In the genomic region with DNA sequence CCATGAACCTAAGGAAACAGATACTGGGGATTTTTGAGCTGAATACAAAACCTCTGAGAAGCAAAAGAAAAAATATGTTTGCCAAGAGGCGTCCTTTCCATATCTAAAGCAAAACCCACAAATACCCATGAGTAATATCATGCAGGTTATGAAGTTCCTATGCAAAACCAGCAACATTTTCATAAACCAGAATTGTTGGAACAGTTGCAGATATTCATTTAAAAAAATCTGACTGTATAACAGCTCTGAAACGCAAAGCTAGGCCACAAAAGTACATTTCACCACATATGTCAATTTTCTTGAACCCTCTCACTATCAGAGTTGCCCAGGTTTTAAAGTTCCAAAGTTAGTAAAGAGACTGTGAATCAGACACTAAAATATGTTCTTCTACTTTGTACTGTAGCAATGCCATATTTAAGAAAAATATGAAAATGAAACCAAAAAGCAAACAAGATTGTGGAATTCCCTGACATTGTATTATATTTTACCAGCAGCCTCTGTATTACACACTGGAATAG, we compare ENCODE assay signal across 9 cellular contexts. TPM values are rescaled to one million over a fixed set of nuclear protein-coding genes. Genes with fewer than 3 reads are reported as not detected.
DNase-seq lines count a peak whose midpoint lies in the region; ATAC-seq and TF ChIP-seq lines count a peak whose summit lies in the region.
"Had no signal": no experiment of that assay in that cellular context is flagged by ENCODE, and none has a peak within 500 bp of the region (broad histone marks: within the 10 kb centered on the region; RNA-seq: fewer than 3 reads in every experiment).

No MANE protein-coding gene starts in this region.

- H3K27ac Mint-ChIP-seq in type B pancreatic cell: peak overlapping the region; percentile 74

- no peaks in the 10 kb centered on the region for H3K27me3 Mint-ChIP-seq in activated T-cell treated with anti-CD3 and anti-CD28 coated beads, Interleukin-2, amount 50 U/mL, for 4 hours (ENCODE audit: low read depth)
- no peaks in the 10 kb centered on the region for H3K27me3 Mint-ChIP-seq in type B pancreatic cell

- H3K4me2 ChIP-seq in IMR-90 (ENCODE audit: low read depth, low read length): peak overlapping the region; percentile 72

- TF ChIP-seq POLR2A in IMR-90 (IDR thresholded peaks at IDR 0.05; ENCODE audit: low read depth, low read length): no peak

- H3K9me3 Mint-ChIP-seq in activated T-cell treated with anti-CD3 and anti-CD28 coated beads, Interleukin-2, amount 50 U/mL, for 4 hours: peaks cover 6% of the 10 kb centered on the region
- no peaks in the 10 kb centered on the region for H3K9me3 Mint-ChIP-seq in type B pancreatic cell

- H3K4me3 Mint-ChIP-seq in activated T-cell treated with anti-CD3 and anti-CD28 coated beads, Interleukin-2, amount 50 U/mL, for 4 hours: peak overlapping the region; percentile 66
- H3K4me3 Mint-ChIP-seq in type B pancreatic cell: no peak overlapping the region

- H2BK15ac ChIP-seq in IMR-90 (ENCODE audit: low read depth, low read length): no peak overlapping the region

- no peak overlapping the region for H2AFZ ChIP-seq in IMR-90 (replicated peaks; ENCODE audit: low read length, poor library complexity)

- H4K8ac ChIP-seq in IMR-90 (ENCODE audit: low read depth in 2 of 2, low read length in 2 of 2): peak overlapping the region in 1 of 2 experiments; percentile 63; a peak in 2 of 4 replicates

- H3K27me3 ChIP-seq in IMR-90 (ENCODE audit: control insufficient read depth, insufficient read depth, low read length): no peaks in the 10 kb centered on the region

- 0 out of 2 replicates have a peak overlapping the region, but pooled peaks have one; percentile 65 for H3K56ac ChIP-seq in IMR-90 (ENCODE audit: extremely low read depth, insufficient read depth, low read length)

- H3K14ac ChIP-seq in IMR-90 (replicated peaks; ENCODE audit: low read depth, low read length): no peak overlapping the region

- dilution Hi-C loops in IMR-90 (cut with HindIII; ENCODE audit: low sequenced_read_pairs, unreplicated experiment): no loop called here

- H3K4me3 ChIP-seq in IMR-90 (ENCODE audit: insufficient read depth, low read depth, low read length) (no peak overlapping the region), coronary artery (peak overlapping the region; percentile 23)

- H2BK20ac ChIP-seq in IMR-90 (ENCODE audit: low read depth, low read length): peak overlapping the region; percentile 73; the same call in 1 of the 2 replicates

- no peaks in the 10 kb centered on the region for H3K36me3 ChIP-seq in IMR-90 (ENCODE audit: control insufficient read depth, insufficient read depth, low read length)

- no peak for TF ChIP-seq RAD21 in IMR-90 (IDR thresholded peaks at IDR 0.05; ENCODE audit: low read length)

- peak overlapping the region; percentile 74; the same call in 1 of the 2 replicates for H4K5ac ChIP-seq in IMR-90 (ENCODE audit: low read depth, low read length)

- TF ChIP-seq CTCF in IMR-90 (conservative IDR thresholded peaks at IDR 0.05; ENCODE audit: low read depth, low read length): no peak
- no peak for TF ChIP-seq CTCF in coronary artery (IDR thresholded peaks at IDR 0.05)
- no peak for TF ChIP-seq CTCF in type B pancreatic cell (conservative IDR thresholded peaks at IDR 0.05)

- H3K9me3 ChIP-seq in IMR-90 (ENCODE audit: control insufficient read depth, insufficient read depth, low read length): no peaks in the 10 kb centered on the region

- H3K36me3 Mint-ChIP-seq in activated T-cell treated with anti-CD3 and anti-CD28 coated beads, Interleukin-2, amount 50 U/mL, for 4 hours (ENCODE audit: insufficient read depth): no peaks in the 10 kb centered on the region
- no peaks in the 10 kb centered on the region for H3K36me3 Mint-ChIP-seq in type B pancreatic cell

- H2BK5ac ChIP-seq in IMR-90 (ENCODE audit: low read depth, low read length, poor library complexity, severe bottlenecking): peak overlapping the region; percentile 76

- intact Hi-C loops in IMR-90 (cut with micrococcal nuclease): no loop called here

- in situ Hi-C loops in IMR-90 (cut with MboI; ENCODE audit: low sequenced_read_pairs): no loop called here

- POLR2A ChIA-PET in IMR-90 (lab: Charles Lee; ENCODE audit: unreplicated experiment): interaction anchor here (0.6 kb wide), 1 partner anchor 80 kb away, joined by 4 read pairs; no protein-coding TSS in a partner anchor

- H3K9me1 ChIP-seq in IMR-90 (ENCODE audit: insufficient read depth, low read length): peaks cover 7% of the 10 kb centered on the region

- H3K4ac ChIP-seq in IMR-90 (ENCODE audit: low read depth, low read length): no peak overlapping the region

- H4K91ac ChIP-seq in IMR-90 (ENCODE audit: insufficient read depth, low read depth, low read length): no peak overlapping the region

- H2BK120ac ChIP-seq in IMR-90 (ENCODE audit: low read depth, low read length): peak overlapping the region; percentile 35; the same call in 1 of the 2 replicates

- H3K4me1 Mint-ChIP-seq in activated T-cell treated with anti-CD3 and anti-CD28 coated beads, Interleukin-2, amount 50 U/mL, for 4 hours (ENCODE audit: low read depth): peaks cover 65% of the 10 kb centered on the region
- H3K4me1 Mint-ChIP-seq in type B pancreatic cell (ENCODE audit: unreplicated experiment): peaks cover 14% of the 10 kb centered on the region

- no TSS peak for BruUV-seq in IMR-90 (replicated peaks; lab: Mats Ljungman, UMichigan)

- CTCF ChIA-PET in IMR-90 (lab: Yijun Ruan, JAX): no interaction called here

- no CpG with 5 or more reads among the region's 2 CpGs for WGBS in IMR-90 (ENCODE audit: extremely low coverage in 2 of 2, insufficient read length in 1 of 2), 2 experiments

- ATAC-seq in activated T-cell treated with anti-CD3 and anti-CD28 coated beads, Interleukin-2, amount 50 U/mL, for 4 hours: peak; percentile 54 to 69
- ATAC-seq in IMR-90 (ENCODE audit: low read depth): peak; percentile 67

- H3K27ac ChIP-seq in IMR-90 (ENCODE audit: insufficient read depth, low read length) (peak overlapping the region; percentile 17; the same call in 1 of the 2 replicates), coronary artery (peak overlapping the region; percentile 37 to 56)

- H3K18ac ChIP-seq in IMR-90 (ENCODE audit: low read depth, low read length): peak overlapping the region; percentile 54; the same call in 1 of the 2 replicates

- H3K4me1 ChIP-seq in IMR-90 (ENCODE audit: control insufficient read depth, insufficient read depth, low read length): peaks cover 14% of the 10 kb centered on the region

- peaks cover 0 to 5% of the 10 kb centered on the region in 2 experiments; a peak in 1 of 4 replicates for H3K79me1 ChIP-seq in IMR-90 (ENCODE audit: low read depth in 1 of 2, low read length in 2 of 2)

- no peaks in the 10 kb centered on the region for H4K20me1 ChIP-seq in IMR-90 (ENCODE audit: insufficient read depth, low read length)

- H2AK9ac ChIP-seq in IMR-90 (replicated peaks; ENCODE audit: low read depth, low read length, poor library complexity): no peak overlapping the region

- H3K23ac ChIP-seq in IMR-90 (ENCODE audit: low read depth, low read length): peak overlapping the region; percentile 7; the same call in 1 of the 2 replicates

- H2AK5ac ChIP-seq in IMR-90 (ENCODE audit: low read depth, low read length): no peak overlapping the region

- no peak for DNase-seq in activated T-cell treated with anti-CD3 and anti-CD28 coated beads, Interleukin-2, amount 50 U/mL, for 4 hours
- DNase-seq in activated T-cell treated with anti-CD3 and anti-CD28 coated beads for 4 hours (no peak), IMR-90 (peak; percentile 58), coronary artery (ENCODE audit: low spot score) (no peak), type B pancreatic cell (ENCODE audit: extremely low spot score, unreplicated experiment) (no peak), NCI-H146 treated with DMSO at 0.1 percent for 48 hours (lab: John Stamatoyannopoulos, UW; ENCODE audit: unreplicated experiment) (no peak), hippocampal formation (lab: John Stamatoyannopoulos, UW) (no peak)
- DNase-seq in effector CD4-positive, alpha-beta T cell: no peak
- DNase-seq: AML-193 had no signal

- no peak overlapping the region for H3K9ac ChIP-seq in IMR-90 (ENCODE audit: low read depth, low read length)

TF ChIP-seq in IMR-90, 13 proteins besides CTCF, POLR2A, EP300 and RAD21 (continues in another document):
- TF ChIP-seq MXI1 (IDR thresholded peaks at IDR 0.05; ENCODE audit: borderline replicate concordance, low read depth, low read length) (no peak), RFX5 (IDR thresholded peaks at IDR 0.05; ENCODE audit: low read depth, low read length) (no peak), CEBPB (IDR thresholded peaks at IDR 0.05; ENCODE audit: low read depth, low read length) (no peak), MAFK (IDR thresholded peaks at IDR 0.05; ENCODE audit: low read depth, low read length) (no peak), RCOR1 (IDR thresholded peaks at IDR 0.05; ENCODE audit: insufficient replicate concordance, low read length) (no peak), NFE2L2 (IDR thresholded peaks at IDR 0.05; ENCODE audit: low read depth, low read length) (no peak), FOS (IDR thresholded peaks at IDR 0.05; ENCODE audit: low read depth, low read length) (no peak), SMC3 (IDR thresholded peaks at IDR 0.05; ENCODE audit: low read depth, low read length) (no peak)
- TF ChIP-seq, protein P1, sequence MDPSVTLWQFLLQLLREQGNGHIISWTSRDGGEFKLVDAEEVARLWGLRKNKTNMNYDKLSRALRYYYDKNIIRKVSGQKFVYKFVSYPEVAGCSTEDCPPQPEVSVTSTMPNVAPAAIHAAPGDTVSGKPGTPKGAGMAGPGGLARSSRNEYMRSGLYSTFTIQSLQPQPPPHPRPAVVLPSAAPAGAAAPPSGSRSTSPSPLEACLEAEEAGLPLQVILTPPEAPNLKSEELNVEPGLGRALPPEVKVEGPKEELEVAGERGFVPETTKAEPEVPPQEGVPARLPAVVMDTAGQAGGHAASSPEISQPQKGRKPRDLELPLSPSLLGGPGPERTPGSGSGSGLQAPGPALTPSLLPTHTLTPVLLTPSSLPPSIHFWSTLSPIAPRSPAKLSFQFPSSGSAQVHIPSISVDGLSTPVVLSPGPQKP (IDR thresholded peaks at IDR 0.05; ENCODE audit: borderline replicate concordance, low read depth, low read length): no peak
- TF ChIP-seq, protein P2, sequence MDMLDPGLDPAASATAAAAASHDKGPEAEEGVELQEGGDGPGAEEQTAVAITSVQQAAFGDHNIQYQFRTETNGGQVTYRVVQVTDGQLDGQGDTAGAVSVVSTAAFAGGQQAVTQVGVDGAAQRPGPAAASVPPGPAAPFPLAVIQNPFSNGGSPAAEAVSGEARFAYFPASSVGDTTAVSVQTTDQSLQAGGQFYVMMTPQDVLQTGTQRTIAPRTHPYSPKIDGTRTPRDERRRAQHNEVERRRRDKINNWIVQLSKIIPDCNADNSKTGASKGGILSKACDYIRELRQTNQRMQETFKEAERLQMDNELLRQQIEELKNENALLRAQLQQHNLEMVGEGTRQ (IDR thresholded peaks at IDR 0.05; ENCODE audit: low read depth, low read length): no peak

RNA-seq across cellular contexts. Expression of a gene that starts 33.8 kb away (rescaled TPM):
- total RNA-seq in activated T-cell treated with anti-CD3 and anti-CD28 coated beads, Interleukin-2, amount 50 U/mL, for 4 hours: 100 to 1,000 TPM; 252 to 294 (median 274) TPM
- total RNA-seq in IMR-90 (2012; rRNA removed) (301 and 493 TPM in 2 replicates), type B pancreatic cell (ENCODE audit: low replicate concordance) (110 and 114 TPM in 2 replicates)
- 86.9 and 128 TPM in 2 replicates for polyA plus RNA-seq in IMR-90 (2012; rRNA removed)
- 20.1 and 33.1 TPM in 2 replicates for polyA plus RNA-seq in IMR-90 (2012; cell fraction: cytosol; rRNA removed)
- 16.8 and 161 TPM in 2 replicates for polyA plus RNA-seq in IMR-90 (2012; cell fraction: nucleus; rRNA removed; ENCODE audit: low replicate concordance)
